Comparison of ENCODE assay signal across 9 cellular contexts in the genomic region with DNA sequence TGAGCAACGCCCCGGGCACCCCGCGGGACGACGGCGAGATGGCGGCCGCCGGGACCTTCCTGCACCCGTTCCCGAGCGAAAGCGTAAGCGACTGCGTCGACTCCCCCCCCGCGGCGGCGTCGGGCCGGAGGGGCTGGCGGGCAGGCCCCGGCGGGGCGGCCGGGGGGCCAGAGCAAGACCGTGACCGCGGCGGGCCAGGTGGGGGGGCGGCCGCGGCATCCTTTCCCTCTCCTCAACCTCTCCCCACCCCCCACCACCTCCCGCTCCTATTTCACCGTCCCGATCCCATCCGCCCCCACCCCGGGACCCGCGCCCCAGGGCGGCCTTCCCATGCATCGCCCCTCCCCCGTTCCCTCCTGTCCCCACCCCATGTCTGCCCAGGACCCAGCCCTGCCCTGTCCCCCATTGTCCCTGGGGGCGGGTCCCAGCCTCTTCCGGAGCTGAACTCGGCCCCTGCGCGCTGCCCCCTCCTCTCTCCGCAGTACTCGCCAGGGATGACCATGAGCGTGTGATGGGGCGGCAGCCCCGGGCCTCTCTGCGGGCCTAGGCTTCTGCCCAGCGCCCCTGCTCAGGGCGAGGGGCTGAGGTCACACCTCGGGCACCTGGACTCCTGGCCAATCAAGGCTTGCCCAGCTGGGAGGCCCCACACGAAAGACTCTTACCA. TPM values are rescaled to one million over a fixed set of nuclear protein-coding genes. Genes with fewer than 3 reads are reported as not detected.
DNase-seq lines count a peak whose midpoint lies in the region; ATAC-seq and TF ChIP-seq lines count a peak whose summit lies in the region.
"Had no signal": no experiment of that assay in that cellular context is flagged by ENCODE, and none has a peak within 500 bp of the region (broad histone marks: within the 10 kb centered on the region; RNA-seq: fewer than 3 reads in every experiment).

No MANE protein-coding gene starts in this region.

- H3K36me3 ChIP-seq in SK-N-MC (ENCODE audit: insufficient read depth, low read length), result peaks cover 17% of the 10 kb centered on the region; the same call in 1 of the 2 replicates
- no peaks in the 10 kb centered on the region for H3K36me3 ChIP-seq in rectal smooth muscle tissue (ENCODE audit: control insufficient read depth, insufficient read depth, low read length)

- no peak overlapping the region for H3K4me3 Mint-ChIP-seq in activated CD4-positive, alpha-beta memory T cell treated with anti-CD3 and anti-CD28 coated beads, Interleukin-2, amount 10 ng/mL, durations not matched to agents 7 days and 5 days

- H3K27ac ChIP-seq in SK-N-MC, result peak overlapping the region; percentile 48; the same call in 1 of the 2 replicates
- H3K27ac ChIP-seq in rectal smooth muscle tissue (ENCODE audit: low read depth, low read length), result no peak overlapping the region

- H3K27me3 ChIP-seq in rectal smooth muscle tissue (ENCODE audit: control insufficient read depth, insufficient read depth, low read length), result peaks cover 3% of the 10 kb centered on the region

- no peak for TF ChIP-seq CTCF in fibroblast of villous mesenchyme (IDR thresholded peaks at IDR 0.05; ENCODE audit: insufficient read depth, low read depth, low read length)

- no peaks in the 10 kb centered on the region for H3K27me3 Mint-ChIP-seq in activated CD4-positive, alpha-beta memory T cell treated with anti-CD3 and anti-CD28 coated beads, Interleukin-2, amount 10 ng/mL, durations not matched to agents 7 days and 5 days

- H3K4me1 ChIP-seq in rectal smooth muscle tissue (ENCODE audit: control insufficient read depth, insufficient read depth, low read length), result peaks cover 4% of the 10 kb centered on the region

- POLR2A ChIA-PET in activated CD4-positive, alpha-beta memory T cell treated with anti-CD3 and anti-CD28 coated beads, Interleukin-2, amount 10 ng/mL, durations not matched to agents 7 days and 5 days (lab: Charles Lee), result no interaction called here

- peaks cover 28% of the 10 kb centered on the region for H3K36me3 Mint-ChIP-seq in activated CD4-positive, alpha-beta memory T cell treated with anti-CD3 and anti-CD28 coated beads, Interleukin-2, amount 10 ng/mL, durations not matched to agents 7 days and 5 days (ENCODE audit: low read depth)

- peaks cover 39% of the 10 kb centered on the region for H3K4me1 Mint-ChIP-seq in activated CD4-positive, alpha-beta memory T cell treated with anti-CD3 and anti-CD28 coated beads, Interleukin-2, amount 10 ng/mL, durations not matched to agents 7 days and 5 days

- H3K9ac ChIP-seq in SK-N-MC (ENCODE audit: insufficient read length) (no peak overlapping the region), rectal smooth muscle tissue (ENCODE audit: low read length) (no peak overlapping the region)

- CTCF ChIA-PET in activated CD4-positive, alpha-beta memory T cell treated with anti-CD3 and anti-CD28 coated beads, Interleukin-2, amount 10 ng/mL, durations not matched to agents 7 days and 5 days (lab: Charles Lee), result interaction anchor here (0.5 to 1.0 kb wide), 2 partner anchors 129 to 1172 kb away, joined by 3 read pairs; no protein-coding TSS in a partner anchor

- DNase-seq in SK-N-MC (ENCODE audit: low read depth, low spot score) (no peak), fibroblast of villous mesenchyme (ENCODE audit: low read depth) (no peak), HUDEP-2 (lab: John Stamatoyannopoulos, UW; ENCODE audit: unreplicated experiment in 76 of 76) (no peak), NCI-H1105 treated with DMSO at 0.1 percent for 48 hours (lab: John Stamatoyannopoulos, UW) (no peak)
- DNase-seq in activated CD4-positive, alpha-beta memory T cell treated with anti-CD3 and anti-CD28 coated beads, Interleukin-2, amount 10 ng/mL, durations not matched to agents 7 days and 5 days, result no peak

- peak overlapping the region; percentile 13; the same call in 1 of the 2 replicates for H3K4me3 ChIP-seq in GM08714 (ENCODE audit: low read length)
- peak overlapping the region; percentile 43 for H3K4me3 ChIP-seq in SK-N-MC
- peak overlapping the region; percentile 35 for H3K4me3 ChIP-seq in fibroblast of villous mesenchyme (ENCODE audit: low read depth, low read length)
- H3K4me3 ChIP-seq in rectal smooth muscle tissue (ENCODE audit: low read length), result peak overlapping the region; percentile 21

- H3K9me3 ChIP-seq in SK-N-MC (ENCODE audit: low read depth, low read length), result no peaks in the 10 kb centered on the region

- H3K9me3 Mint-ChIP-seq in activated CD4-positive, alpha-beta memory T cell treated with anti-CD3 and anti-CD28 coated beads, Interleukin-2, amount 10 ng/mL, durations not matched to agents 7 days and 5 days, result no peaks in the 10 kb centered on the region

- no peak for ATAC-seq in GM21360 (IDR thresholded peaks at IDR 0.05; ENCODE audit: unreplicated experiment)

- no peak overlapping the region for H3K27ac Mint-ChIP-seq in activated CD4-positive, alpha-beta memory T cell treated with anti-CD3 and anti-CD28 coated beads, Interleukin-2, amount 10 ng/mL, durations not matched to agents 7 days and 5 days

RNA-seq across cellular contexts. Expression of gene ISYNA1, which starts 4.1 kb away (rescaled TPM):
- total RNA-seq in fibroblast of villous mesenchyme, result 25.4 and 48.4 TPM in 2 replicates
- total RNA-seq in activated CD4-positive, alpha-beta memory T cell treated with anti-CD3 and anti-CD28 coated beads, Interleukin-2, amount 10 ng/mL, durations not matched to agents 7 days and 5 days, result 10 to 100 TPM; 16.7 to 18.0 TPM

RNA-seq across cellular contexts. Expression of gene SSBP4, which starts 14.7 kb away (rescaled TPM):
- 56.1 and 73.4 TPM in 2 replicates for total RNA-seq in fibroblast of villous mesenchyme
- total RNA-seq in activated CD4-positive, alpha-beta memory T cell treated with anti-CD3 and anti-CD28 coated beads, Interleukin-2, amount 10 ng/mL, durations not matched to agents 7 days and 5 days, result 100 to 1,000 TPM; 140 to 153 TPM

RNA-seq across cellular contexts. Expression of gene LRRC25, which starts 36.4 kb away (rescaled TPM):
- under 0.01 TPM in 1 of 2 replicates, not detected in the other for total RNA-seq in fibroblast of villous mesenchyme
- total RNA-seq in activated CD4-positive, alpha-beta memory T cell treated with anti-CD3 and anti-CD28 coated beads, Interleukin-2, amount 10 ng/mL, durations not matched to agents 7 days and 5 days, result not detected
- total RNA-seq: T-helper 1 cell treated with Interleukin-12 subunit alpha and Interleukin-12 subunit beta and Interleukin-4 antibody, amounts not matched to agents 30 ng/mL and 1 ng/mL, for 36 hours had no signal

RNA-seq across cellular contexts. Expression of gene GDF15, which starts 47.9 kb away (rescaled TPM):
- total RNA-seq in fibroblast of villous mesenchyme, result 28.9 and 49.9 TPM in 2 replicates
- not detected for total RNA-seq in activated CD4-positive, alpha-beta memory T cell treated with anti-CD3 and anti-CD28 coated beads, Interleukin-2, amount 10 ng/mL, durations not matched to agents 7 days and 5 days
